ENCODE assay signal across 8 cellular contexts in the genomic region with DNA sequence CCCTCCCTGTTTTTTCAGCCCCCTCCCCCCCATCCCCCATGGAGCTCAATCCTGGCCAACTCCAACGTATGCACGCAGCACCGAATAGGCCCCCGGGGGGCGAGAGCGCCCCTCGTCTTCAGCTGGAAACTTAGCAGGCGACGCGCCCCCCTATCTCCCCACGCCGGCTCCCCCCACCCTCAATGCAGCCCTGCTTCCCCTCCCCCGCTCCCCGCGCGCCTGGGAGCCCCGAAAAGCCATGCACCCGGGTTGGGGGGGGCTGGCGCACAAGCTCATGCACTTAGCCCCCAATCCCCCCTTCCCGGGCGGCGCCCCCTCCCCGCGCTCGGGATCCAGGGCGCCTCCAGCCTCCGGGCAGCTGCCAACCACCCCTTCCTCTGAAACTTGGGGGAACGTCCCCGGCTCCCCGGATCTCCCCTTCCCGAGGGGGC. TPM values are rescaled to one million over a fixed set of nuclear protein-coding genes. Genes with fewer than 3 reads are reported as not detected.
A peak's percentile ranks its signal among the peaks of the same experiment; 100 is the strongest.
DNase-seq lines count a peak whose midpoint lies in the region; ATAC-seq lines count a peak whose summit lies in the region.

No MANE protein-coding gene starts in this region.

- peak overlapping the region; percentile 54 to 82 (median 66) for H3K4me3 Mint-ChIP-seq in immature natural killer cell

- ATAC-seq in activated naive CD4-positive, alpha-beta T cell treated with anti-CD3 and anti-CD28 coated beads, Interleukin-2, amount 50 U/mL, for 72 hours, result no peak
- no peak for ATAC-seq in HG02973 (IDR thresholded peaks at IDR 0.05; ENCODE audit: unreplicated experiment)

- no peaks in the 10 kb centered on the region for H3K9me3 ChIP-seq in MG63

- H3K4me3 ChIP-seq in MG63, result peak overlapping the region; percentile 65

- peaks cover 17% of the 10 kb centered on the region for H3K36me3 ChIP-seq in MG63

- no peaks in the 10 kb centered on the region for H3K36me3 Mint-ChIP-seq in activated naive CD4-positive, alpha-beta T cell treated with anti-CD3 and anti-CD28 coated beads, Interleukin-2, amount 50 U/mL, for 72 hours
- peaks cover 0 to 3% (median 0%) of the 10 kb centered on the region in 3 donors for H3K36me3 Mint-ChIP-seq in immature natural killer cell

- H3K9me3 Mint-ChIP-seq in activated naive CD4-positive, alpha-beta T cell treated with anti-CD3 and anti-CD28 coated beads, Interleukin-2, amount 50 U/mL, for 72 hours, result no peaks in the 10 kb centered on the region
- H3K9me3 Mint-ChIP-seq in immature natural killer cell, result no peaks in the 10 kb centered on the region

- H3K4me1 Mint-ChIP-seq in immature natural killer cell, result peaks cover 35 to 45% of the 10 kb centered on the region in 2 donors

- peaks cover 1 to 16% (median 8%) of the 10 kb centered on the region in 3 donors for H3K27me3 Mint-ChIP-seq in immature natural killer cell (ENCODE audit: low read depth in 3 of 3)

- no peaks in the 10 kb centered on the region for H3K27me3 ChIP-seq in MG63

- H3K27ac Mint-ChIP-seq in activated naive CD4-positive, alpha-beta T cell treated with anti-CD3 and anti-CD28 coated beads, Interleukin-2, amount 50 U/mL, for 72 hours, result no peak overlapping the region
- H3K27ac Mint-ChIP-seq in immature natural killer cell, result peak overlapping the region in 3 of 6 donors; percentile 45 to 83 (median 61)

- DNase-seq in MG63 (no peak), immature natural killer cell (no peak), NCI-H1048 (lab: John Stamatoyannopoulos, UW) (no peak), DMS 273 (lab: John Stamatoyannopoulos, UW; ENCODE audit: unreplicated experiment) (no peak), foreskin melanocyte (no peak)
- DNase-seq in activated naive CD4-positive, alpha-beta T cell treated with anti-CD3 and anti-CD28 coated beads, Interleukin-2, amount 50 U/mL, for 72 hours (ENCODE audit: low spot score in 2 of 2), result peak; percentile 43 to 67
- DNase-seq in stimulated activated CD4-positive, alpha-beta T cell treated with anti-CD3 and anti-CD28 coated beads, Interleukin-4, amount 100 ng/mL, for 4 hours, result peak; percentile 55 to 57

RNA-seq across cellular contexts. Expression of a gene that starts 0.5 kb away (rescaled TPM):
- total RNA-seq in MG63 (2014; rRNA removed; shearing (Covaris generic); ENCODE audit: low replicate concordance), result 7.8 and 8.7 TPM in 2 replicates
- total RNA-seq in activated naive CD4-positive, alpha-beta T cell treated with anti-CD3 and anti-CD28 coated beads, Interleukin-2, amount 50 U/mL, for 72 hours, result 10 to 100 TPM; 23.4 to 26.0 TPM
- 10 to 100 TPM; 10.2 to 62.3 (median 29.0) TPM for polyA plus RNA-seq in immature natural killer cell

RNA-seq across cellular contexts. Expression of a gene that starts 57.7 kb away (rescaled TPM):
- total RNA-seq in MG63 (2014; rRNA removed; shearing (Covaris generic); ENCODE audit: low replicate concordance), result 115 and 216 TPM in 2 replicates
- total RNA-seq in activated naive CD4-positive, alpha-beta T cell treated with anti-CD3 and anti-CD28 coated beads, Interleukin-2, amount 50 U/mL, for 72 hours, result 100 to 1,000 TPM; 125 to 187 TPM
- polyA plus RNA-seq in immature natural killer cell, result 10 to 100 TPM; 75.5 to 96.0 (median 86.6) TPM

RNA-seq across cellular contexts. Expression of a gene that starts 58.7 kb away (rescaled TPM):
- total RNA-seq in MG63 (2014; rRNA removed; shearing (Covaris generic); ENCODE audit: low replicate concordance), result 7.4 and 10.4 TPM in 2 replicates
- 10 to 100 TPM; 28.0 to 30.6 TPM for total RNA-seq in activated naive CD4-positive, alpha-beta T cell treated with anti-CD3 and anti-CD28 coated beads, Interleukin-2, amount 50 U/mL, for 72 hours
- 1 to 10 TPM; 6.1 to 8.5 (median 7.3) TPM for polyA plus RNA-seq in immature natural killer cell

Comparison
In these comparisons a context has a peak if more than half of its experiments do, and no peak if none do; other contexts are left out.
1. DNase-seq: peak in activated naive CD4-positive, alpha-beta T cell treated with anti-CD3 and anti-CD28 coated beads, Interleukin-2, amount 50 U/mL, for 72 hours (2 of 2) and stimulated activated CD4-positive, alpha-beta T cell treated with anti-CD3 and anti-CD28 coated beads, Interleukin-4, amount 100 ng/mL, for 4 hours (2 of 2); none in MG63 (single experiment), immature natural killer cell (0 of 3), NCI-H1048 (single experiment), DMS 273 (single experiment) and foreskin melanocyte (single experiment).